In the genomic region with DNA sequence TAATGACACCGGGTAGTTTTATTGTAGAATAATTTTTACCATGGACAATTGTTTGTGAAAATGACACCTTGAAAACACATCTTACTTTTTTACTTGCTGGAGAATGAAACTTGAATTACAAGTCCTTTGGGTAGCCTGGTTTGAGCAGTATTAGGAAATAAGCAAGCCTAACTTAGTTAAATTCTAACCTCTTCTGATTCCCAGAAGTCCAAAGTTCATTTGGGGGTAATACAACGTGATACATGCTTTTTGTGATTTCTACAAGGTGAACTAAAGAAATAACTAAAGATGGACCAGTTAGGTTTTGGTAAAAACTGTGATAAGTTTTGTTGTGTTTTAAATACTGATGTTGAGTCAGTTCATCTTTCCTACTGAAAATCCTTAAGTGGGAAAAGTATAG, we compare ENCODE assay signal across 8 cellular contexts.
DNase-seq lines count a peak whose midpoint lies in the region; ATAC-seq, FAIRE-seq and TF ChIP-seq lines count a peak whose summit lies in the region.
"Had no signal": no experiment of that assay in that cellular context is flagged by ENCODE, and none has a peak within 500 bp of the region (broad histone marks: within the 10 kb centered on the region; RNA-seq: fewer than 3 reads in every experiment).

No MANE protein-coding gene starts in this region.

- H3K4me3 Mint-ChIP-seq in activated T-helper 17 cell treated with anti-CD3 and anti-CD28 coated beads, Interleukin-2, amount 50 U/mL, for 72 hours: peak overlapping the region; percentile 86

- peak; percentile 25 for FAIRE-seq in kidney (lab: Jason Lieb, UNC)

- no peaks in the 10 kb centered on the region for H3K36me3 ChIP-seq in KMS-11 (ENCODE audit: insufficient read depth)
- peaks cover 2 to 4% of the 10 kb centered on the region in 2 donors for H3K36me3 ChIP-seq in kidney (ENCODE audit: control insufficient read depth in 1 of 2, insufficient read depth in 2 of 2, low read length in 2 of 2)
- H3K36me3 ChIP-seq in smooth muscle cell (ENCODE audit: low read depth): no peaks in the 10 kb centered on the region

- H3K27me3 Mint-ChIP-seq in activated T-helper 17 cell treated with anti-CD3 and anti-CD28 coated beads, Interleukin-2, amount 50 U/mL, for 72 hours: peaks cover 27% of the 10 kb centered on the region

- H4K20me1 ChIP-seq in KMS-11 (ENCODE audit: insufficient read depth) (no peaks in the 10 kb centered on the region), smooth muscle cell (ENCODE audit: low read depth) (no peaks in the 10 kb centered on the region)

- peaks cover 4% of the 10 kb centered on the region for H3K4me1 Mint-ChIP-seq in activated T-helper 17 cell treated with anti-CD3 and anti-CD28 coated beads, Interleukin-2, amount 50 U/mL, for 72 hours

- H3K9ac ChIP-seq in KMS-11 (peak overlapping the region; percentile 84), kidney (ENCODE audit: low read length in 2 of 2) (peak overlapping the region in 1 of 2 donors; percentile 37), smooth muscle cell (ENCODE audit: low read depth) (peak overlapping the region; percentile 6)

- H3F3A ChIP-seq in smooth muscle cell (ENCODE audit: low read depth): peaks cover 5% of the 10 kb centered on the region

- ATAC-seq in activated T-helper 17 cell treated with anti-CD3 and anti-CD28 coated beads, Interleukin-2, amount 50 U/mL, for 72 hours (replicated peaks): no peak
- ATAC-seq in HG03175 (IDR thresholded peaks at IDR 0.05; ENCODE audit: unreplicated experiment) (no peak), HG02763 (IDR thresholded peaks at IDR 0.05; ENCODE audit: unreplicated experiment) (no peak)

- no peak overlapping the region for H3K27ac Mint-ChIP-seq in activated T-helper 17 cell treated with anti-CD3 and anti-CD28 coated beads, Interleukin-2, amount 50 U/mL, for 72 hours

- no peaks in the 10 kb centered on the region for H3K9me3 Mint-ChIP-seq in activated T-helper 17 cell treated with anti-CD3 and anti-CD28 coated beads, Interleukin-2, amount 50 U/mL, for 72 hours

- H3K27me3 ChIP-seq in KMS-11 (ENCODE audit: insufficient read depth, low read depth) (no peaks in the 10 kb centered on the region), smooth muscle cell (ENCODE audit: low read depth) (no peaks in the 10 kb centered on the region)

- H3K4me2 ChIP-seq in KMS-11: peak overlapping the region; percentile 75
- peak overlapping the region; percentile 92 for H3K4me2 ChIP-seq in smooth muscle cell

- H3K4me1 ChIP-seq in KMS-11 (ENCODE audit: low read depth, poor library complexity, severe bottlenecking) (peaks cover 31% of the 10 kb centered on the region), kidney (ENCODE audit: control insufficient read depth in 1 of 2, insufficient read depth in 1 of 2, low read depth in 1 of 2, low read length in 2 of 2) (peaks cover 6 to 8% of the 10 kb centered on the region in 2 donors), smooth muscle cell (ENCODE audit: low read depth) (peaks cover 11% of the 10 kb centered on the region)

- no peak for DNase-seq in kidney
- DNase-seq in smooth muscle cell (lab: John Stamatoyannopoulos, UW; ENCODE audit: unreplicated experiment): no peak
- no peak for DNase-seq in activated gamma-delta T cell treated with Interleukin-2 at 50 U/mL for 16 hours
- DNase-seq: aorta had no signal

- WGBS in smooth muscle cell (ENCODE audit: low lambda C conversion rate): 81% methylated on average over 2 of the region's 2 CpGs

- H3K4me3 ChIP-seq in KMS-11 (IDR thresholded peaks at IDR 0.05; ENCODE audit: insufficient read depth, low read depth, low read length) (no peak overlapping the region), kidney (ENCODE audit: low read length in 2 of 2) (peak overlapping the region; percentile 60 to 72), smooth muscle cell (peak overlapping the region; percentile 52)

- peak overlapping the region; percentile 77; the same call in 1 of the 2 replicates for H2AFZ ChIP-seq in KMS-11 (ENCODE audit: low read depth)
- H2AFZ ChIP-seq in smooth muscle cell (ENCODE audit: low read depth): peak overlapping the region; percentile 95

- H3K36me3 Mint-ChIP-seq in activated T-helper 17 cell treated with anti-CD3 and anti-CD28 coated beads, Interleukin-2, amount 50 U/mL, for 72 hours (ENCODE audit: low read depth): peaks cover 5% of the 10 kb centered on the region

- H3K79me2 ChIP-seq in KMS-11 (ENCODE audit: insufficient read depth, low read depth): no peaks in the 10 kb centered on the region
- no peaks in the 10 kb centered on the region for H3K79me2 ChIP-seq in smooth muscle cell (ENCODE audit: low read depth)

- intact Hi-C loops in kidney (cut with DNase I): no loop called here

- H3K27ac ChIP-seq in KMS-11: peak overlapping the region; percentile 42; the same call in 1 of the 2 replicates
- H3K27ac ChIP-seq in kidney (ENCODE audit: low read depth in 2 of 2, low read length in 2 of 2): peak overlapping the region; percentile 68 to 93
- peak overlapping the region; percentile 77 for H3K27ac ChIP-seq in smooth muscle cell (ENCODE audit: low read depth)

- TF ChIP-seq CTCF in KMS-11 (conservative IDR thresholded peaks at IDR 0.05; ENCODE audit: low read depth, low read length) (no peak), kidney (IDR thresholded peaks at IDR 0.05; ENCODE audit: borderline replicate concordance, extremely low read depth, insufficient read depth) (no peak), smooth muscle cell (IDR thresholded peaks at IDR 0.05; ENCODE audit: borderline replicate concordance, insufficient read depth, poor library complexity, severe bottlenecking) (no peak)

- H3K9me3 ChIP-seq in kidney (ENCODE audit: control insufficient read depth in 1 of 2, low read length in 2 of 2) (no peaks in the 10 kb centered on the region), smooth muscle cell (replicated peaks; ENCODE audit: low read depth) (no peaks in the 10 kb centered on the region)
